ENCODE assay signal across 26 cellular contexts in the genomic region with DNA sequence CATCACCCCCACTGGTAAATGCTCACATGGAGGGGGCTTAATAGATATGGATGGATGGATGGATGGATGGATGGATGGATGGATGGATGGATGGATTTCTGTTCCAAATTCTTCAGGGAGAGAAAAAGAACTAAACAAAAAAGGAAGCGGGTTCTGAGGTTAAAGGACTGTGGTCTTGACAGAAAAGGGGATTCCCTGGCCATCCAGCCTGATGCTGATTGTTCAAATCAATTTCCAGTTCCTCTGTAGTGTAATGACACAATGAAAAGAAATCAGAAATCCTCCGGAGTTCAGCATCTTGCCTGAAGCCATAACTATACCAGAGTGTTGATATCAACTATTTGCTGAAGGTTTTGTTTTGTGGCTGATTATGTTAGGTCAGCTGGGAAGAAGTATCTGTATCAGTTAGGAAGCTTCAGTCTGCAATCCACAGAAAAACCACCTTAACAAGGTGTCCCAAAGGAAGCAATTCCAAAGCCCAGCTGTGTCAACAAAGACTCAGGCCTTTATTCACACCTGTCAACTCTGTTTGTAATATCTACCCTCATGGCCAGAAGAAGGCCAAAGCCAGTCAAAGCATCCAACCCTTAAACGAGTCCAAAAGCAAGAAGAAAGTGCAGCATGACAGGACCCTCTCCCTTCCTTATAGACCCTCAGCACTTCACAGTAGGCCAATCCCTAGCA. TPM values are rescaled to one million over a fixed set of nuclear protein-coding genes. Genes with fewer than 3 reads are reported as not detected.
DNase-seq lines count a peak whose midpoint lies in the region; ATAC-seq, FAIRE-seq and TF ChIP-seq lines count a peak whose summit lies in the region.
"Had no signal": no experiment of that assay in that cellular context is flagged by ENCODE, and none has a peak within 500 bp of the region (broad histone marks: within the 10 kb centered on the region; RNA-seq: fewer than 3 reads in every experiment).

No MANE protein-coding gene starts in this region.

- DNase-seq in HepG2 (ENCODE audit: low spot score) (no peak), right lobe of liver (no peak), NCI-H1930 (lab: John Stamatoyannopoulos, UW) (peak; percentile 21 to 42), activated B cell treated with CpG ODN at 0.5 μM for 24 hours (no peak), medulla oblongata (ENCODE audit: extremely low spot score) (no peak), gastrocnemius medialis (no peak)
- DNase-seq in stimulated activated naive CD4-positive, alpha-beta T cell (lab: John Stamatoyannopoulos, UW): no peak
- DNase-seq: activated CD4-positive, alpha-beta T cell treated with anti-CD3 and anti-CD28 coated beads, Interleukin-2, amount 50 U/mL, for 4 hours; C1 segment of cervical spinal cord; GOT3; hippocampal formation; immature natural killer cell; KG1; naive thymus-derived CD4-positive, alpha-beta T cell; NCI-H187 treated with DMSO at 0.1 percent for 48 hours; OCI-M1; small intestine; stimulated activated CD4-positive, alpha-beta T cell treated with anti-CD3 and anti-CD28 coated beads, Interleukin-1b, Interleukin-23, amount 100 ng/mL, for 48 hours; T-helper 9 cell; uterus had no signal

- intact Hi-C loops in HepG2 (cut with micrococcal nuclease; ENCODE audit: unreplicated experiment): loop anchor here (10.0 kb wide), 1 partner anchor 182 kb away; no protein-coding TSS in a partner anchor
- intact Hi-C loops in right lobe of liver (cut with DNase I): loop anchor here in 1 of 2 donors (5.0 kb wide), 1 partner anchor 95 kb away; no protein-coding TSS in a partner anchor
- intact Hi-C loops in activated B cell treated with CpG ODN at 0.5 μM for 24 hours (cut with micrococcal nuclease): no loop called here
- intact Hi-C loops in gastrocnemius medialis (cut with DNase I; ENCODE audit: low total_unique reads): no loop called here

- in situ Hi-C loops in HepG2 (cut with HindIII; ENCODE audit: extremely low pct_ligation_motif_present, low pct_unique_long_range_greater_than_20kb) (loop anchor here (5.0 kb wide), 1 partner anchor 95 kb away; no protein-coding TSS in a partner anchor), gastrocnemius medialis (cut with MboI; ENCODE audit: low sequenced_read_pairs in 4 of 4) (loop anchor here in 2 of 4 donors (5.0 kb wide), 1 partner anchor 95 kb away; no protein-coding TSS in a partner anchor)

- H3K4me2 ChIP-seq in HepG2 (ENCODE audit: low read depth, low read length): no peak overlapping the region

- BruUV-seq in HepG2 (replicated peaks; lab: Mats Ljungman, UMichigan): no TSS peak

- no peaks in the 10 kb centered on the region for H3K79me2 ChIP-seq in HepG2 (ENCODE audit: insufficient read depth, low read length)

- TF ChIP-seq RAD21 in HepG2 (CRISPR knock-in tag; IDR thresholded peaks at IDR 0.05): no peak

- H2AFZ ChIP-seq in HepG2 (ENCODE audit: low read length): no peak overlapping the region

- TF ChIP-seq POLR2A in HepG2 (IDR thresholded peaks at IDR 0.05; ENCODE audit: insufficient read depth in 1 of 2, low read depth in 2 of 2, low read length in 2 of 2): no peak
- no peak for TF ChIP-seq POLR2A in right lobe of liver (IDR thresholded peaks at IDR 0.05)
- TF ChIP-seq POLR2A in gastrocnemius medialis (IDR thresholded peaks at IDR 0.05): no peak

- TF ChIP-seq CTCF in HepG2 (CRISPR knock-in tag; IDR thresholded peaks at IDR 0.05) (no peak), right lobe of liver (IDR thresholded peaks at IDR 0.05) (no peak), activated B cell treated with CpG ODN at 0.5 μM for 24 hours (IDR thresholded peaks at IDR 0.05) (no peak), gastrocnemius medialis (IDR thresholded peaks at IDR 0.05 in 4 of 5, conservative IDR thresholded peaks at IDR 0.05 in 1 of 5) (no peak)

- 61% methylated on average over 3 of the region's 3 CpGs for WGBS in HepG2 (ENCODE audit: low lambda C conversion rate)
- WGBS in right lobe of liver (ENCODE audit: insufficient coverage, low coverage, low lambda C conversion rate, missing lambda C conversion rate): 59% methylated on average over 3 of the region's 3 CpGs

- peaks cover 56% of the 10 kb centered on the region for H3K4me1 ChIP-seq in HepG2 (ENCODE audit: insufficient read depth, low read length)
- no peaks in the 10 kb centered on the region for H3K4me1 ChIP-seq in right lobe of liver
- peaks cover 0 to 4% of the 10 kb centered on the region in 2 donors for H3K4me1 ChIP-seq in gastrocnemius medialis
- H3K4me1 ChIP-seq: ascending aorta, uterus had no signal

- POLR2A ChIA-PET in HepG2 (lab: Yijun Ruan, JAX): no interaction called here
- POLR2A ChIA-PET in activated B cell treated with CpG ODN at 0.5 μM for 24 hours (lab: Charles Lee): interaction anchor here (1.0 kb wide), 1 partner anchor 25 kb away, joined by 3 read pairs; no protein-coding TSS in a partner anchor

- TF ChIP-seq EP300 in HepG2 (IDR thresholded peaks at IDR 0.05; ENCODE audit: low read depth in 2 of 2, low read length in 2 of 2): no peak
- no peak for TF ChIP-seq EP300 in HepG2 (CRISPR knock-in tag; IDR thresholded peaks at IDR 0.05; ENCODE audit: borderline replicate concordance)

- no peaks in the 10 kb centered on the region for H3K36me3 Mint-ChIP-seq in activated B cell treated with CpG ODN at 0.5 μM for 24 hours (ENCODE audit: low read depth)

- no peak overlapping the region for H3K4me3 Mint-ChIP-seq in activated B cell treated with CpG ODN at 0.5 μM for 24 hours
- H3K4me3 Mint-ChIP-seq: activated naive CD8-positive, alpha-beta T cell; dendritic cell treated with granulocyte-macrophage colony-stimulating factor and Interleukin-4, amounts not matched to agents 40 ng/mL and 50 ng/mL, for 4 days; immature natural killer cell; naive thymus-derived CD4-positive, alpha-beta T cell had no signal

- ATAC-seq in HepG2: no peak
- no peak for ATAC-seq in right lobe of liver
- ATAC-seq in activated B cell treated with CpG ODN at 0.5 μM for 24 hours (ENCODE audit: low read depth): peak; percentile 32
- no peak for ATAC-seq in gastrocnemius medialis
- ATAC-seq: gastroesophageal sphincter; naive thymus-derived CD4-positive, alpha-beta T cell had no signal

- H3K27me3 Mint-ChIP-seq in activated B cell treated with CpG ODN at 0.5 μM for 24 hours: no peaks in the 10 kb centered on the region
- H3K27me3 Mint-ChIP-seq: activated naive CD8-positive, alpha-beta T cell; dendritic cell treated with granulocyte-macrophage colony-stimulating factor and Interleukin-4, amounts not matched to agents 40 ng/mL and 50 ng/mL, for 4 days had no signal

- H3K9me3 ChIP-seq in HepG2 (ENCODE audit: low read length) (peaks cover 9% of the 10 kb centered on the region), right lobe of liver (no peaks in the 10 kb centered on the region), gastrocnemius medialis (no peaks in the 10 kb centered on the region)
- H3K9me3 ChIP-seq: ascending aorta, gastroesophageal sphincter, uterus had no signal

- FAIRE-seq in HepG2 (lab: Jason Lieb, UNC): no peak
- FAIRE-seq: endometrium, small intestine had no signal

- H3K9ac ChIP-seq in HepG2 (ENCODE audit: insufficient read depth, low read depth, low read length): no peak overlapping the region

- H3K36me3 ChIP-seq in HepG2 (replicated peaks in 1 of 2; ENCODE audit: control insufficient read depth in 1 of 2, insufficient read depth in 2 of 2, low read length in 2 of 2) (no peaks in the 10 kb centered on the region), right lobe of liver (no peaks in the 10 kb centered on the region), gastrocnemius medialis (no peaks in the 10 kb centered on the region)
- H3K36me3 ChIP-seq: ascending aorta, gastroesophageal sphincter, uterus had no signal

- H3K27me3 ChIP-seq in HepG2 (ENCODE audit: control insufficient read depth in 1 of 2, insufficient read depth in 2 of 2, low read length in 2 of 2) (no peaks in the 10 kb centered on the region), right lobe of liver (no peaks in the 10 kb centered on the region), gastrocnemius medialis (no peaks in the 10 kb centered on the region)
- H3K27me3 ChIP-seq: ascending aorta, gastroesophageal sphincter, uterus had no signal

- H3K4me3 ChIP-seq in HepG2 (replicated peaks in 1 of 3; ENCODE audit: insufficient read depth in 1 of 3, low read depth in 2 of 3, low read length in 3 of 3) (no peak overlapping the region), right lobe of liver (no peak overlapping the region), gastrocnemius medialis (no peak overlapping the region)
- H3K4me3 ChIP-seq: ascending aorta, gastroesophageal sphincter, uterus had no signal

- CTCF ChIA-PET in HepG2 (lab: Yijun Ruan, JAX; ENCODE audit: low intra/inter-chr PET ratio, low total read pairs) (interaction anchor here (1.4 to 5.1 kb wide), 2 partner anchors 96 to 99 kb away, joined by 3 to 42 read pairs; no protein-coding TSS in a partner anchor), activated B cell treated with CpG ODN at 0.5 μM for 24 hours (lab: Charles Lee) (interaction anchor here (1.0 to 12.6 kb wide), 5 partner anchors 8 to 99 kb away, joined by 3 to 240 read pairs (median 5); no protein-coding TSS in a partner anchor)

- H3K27ac ChIP-seq in HepG2 (ENCODE audit: extremely low read length, insufficient read depth, low read length) (no peak overlapping the region), right lobe of liver (no peak overlapping the region), gastrocnemius medialis (no peak overlapping the region)
- H3K27ac ChIP-seq: ascending aorta, gastroesophageal sphincter, uterus had no signal

- peaks cover 4% of the 10 kb centered on the region for H3K9me3 Mint-ChIP-seq in activated B cell treated with CpG ODN at 0.5 μM for 24 hours

- no peaks in the 10 kb centered on the region for H4K20me1 ChIP-seq in HepG2 (ENCODE audit: insufficient read depth, low read length)

- H3K4me1 Mint-ChIP-seq in activated B cell treated with CpG ODN at 0.5 μM for 24 hours: peaks cover 11% of the 10 kb centered on the region
- H3K4me1 Mint-ChIP-seq: immature natural killer cell had no signal

- H3K27ac Mint-ChIP-seq in activated B cell treated with CpG ODN at 0.5 μM for 24 hours: no peak overlapping the region
- H3K27ac Mint-ChIP-seq: activated naive CD8-positive, alpha-beta T cell; activated T-helper 2 cell treated with anti-CD3 and anti-CD28 coated beads, Interferon-gamma antibody, Interleukin-2, Interleukin-4, amounts not matched to agents 10 μg/mL and 5 μg/mL and 100 μg/mL, durations not matched to agents 14 hours and 24 hours and 36 hours; dendritic cell treated with granulocyte-macrophage colony-stimulating factor and Interleukin-4, amounts not matched to agents 40 ng/mL and 50 ng/mL, for 4 days; immature natural killer cell; naive thymus-derived CD4-positive, alpha-beta T cell had no signal

RNA-seq across cellular contexts. Expression of gene RASA2, which starts 24.5 kb away (rescaled TPM):
- total RNA-seq in HepG2 (2016; rRNA removed; fragmentation: Illumina TruSeq; extraction: Trizol) (8.5 and 10.7 TPM in 2 replicates), right lobe of liver (1 to 10 TPM; 3.5 to 7.9 (median 5.5) TPM), activated B cell treated with CpG ODN at 0.5 μM for 24 hours (31.1 and 42.3 TPM in 2 replicates), gastrocnemius medialis (10 to 100 TPM in 1 of 4 donors, 1 to 10 TPM in 3; 1.9 to 10.6 (median 4.5) TPM)
- 3.6 and 5.2 TPM in 2 replicates for total RNA-seq in HepG2 (2016; cell fraction: cytosol; rRNA removed; fragmentation: Illumina TruSeq; extraction: Trizol; ENCODE audit: low read depth)
- 8.6 and 10.3 TPM in 2 replicates for total RNA-seq in HepG2 (2016; cell fraction: insoluble cytoplasmic fraction; rRNA removed; fragmentation: Illumina TruSeq; extraction: Trizol)
- 3.4 and 4.9 TPM in 2 replicates for total RNA-seq in HepG2 (2016; cell fraction: membrane; rRNA removed; fragmentation: Illumina TruSeq; extraction: Trizol)
- 14.0 and 14.2 TPM in 2 replicates for total RNA-seq in HepG2 (2016; cell fraction: nucleus; rRNA removed; fragmentation: Illumina TruSeq; extraction: Trizol)
- polyA plus RNA-seq in HepG2 (2011; rRNA removed): 4.8 and 5.4 TPM in 2 replicates
- polyA plus RNA-seq in HepG2 (2011; cell fraction: cytosol; rRNA removed): 1.7 and 2.9 TPM in 2 replicates
- polyA plus RNA-seq in HepG2 (2011; cell fraction: nucleus; rRNA removed): 5.9 and 7.2 TPM in 2 replicates
- polyA plus RNA-seq in HepG2 (2012): 4.2 and 4.9 TPM in 2 replicates
- polyA plus RNA-seq in HepG2 (2016; cell fraction: cytosol; fragmentation: Illumina TruSeq; extraction: Trizol; ENCODE audit: low read depth): 0.27 and 0.46 TPM in 2 replicates
- polyA plus RNA-seq in HepG2 (2016; cell fraction: insoluble cytoplasmic fraction; fragmentation: Illumina TruSeq; extraction: Trizol; ENCODE audit: low read depth): 6.2 and 6.4 TPM in 2 replicates
- 1.2 TPM in 2 replicates for polyA plus RNA-seq in HepG2 (2016; cell fraction: membrane; fragmentation: Illumina TruSeq; extraction: Trizol; ENCODE audit: low read depth)
- 13.4 and 13.5 TPM in 2 replicates for polyA plus RNA-seq in HepG2 (2016; cell fraction: nucleus; fragmentation: Illumina TruSeq; extraction: Trizol; ENCODE audit: insufficient read depth, low read depth)
- 2.8 and 4.0 TPM in 2 replicates for polyA minus RNA-seq in HepG2 (2011; rRNA and poly(A)+ RNA removed; ENCODE audit: low replicate concordance)
- 6.3 and 7.7 TPM in 2 replicates for polyA minus RNA-seq in HepG2 (2011; cell fraction: cytosol; rRNA and poly(A)+ RNA removed)
- polyA minus RNA-seq in HepG2 (2011; cell fraction: nucleus; rRNA and poly(A)+ RNA removed): 19.6 and 20.8 TPM in 2 replicates

Comparison
In these comparisons a context has a peak if more than half of its experiments do, and no peak if none do; other contexts are left out.
1. DNase-seq: peak in NCI-H1930 (2 of 2); none in HepG2 (single experiment), right lobe of liver (0 of 3), activated B cell treated with CpG ODN at 0.5 μM for 24 hours (single experiment), medulla oblongata (single experiment), stimulated activated naive CD4-positive, alpha-beta T cell (0 of 6) and gastrocnemius medialis (0 of 2).